Comparison of ENCODE assay signal across 1 cellular context in the genomic region with DNA sequence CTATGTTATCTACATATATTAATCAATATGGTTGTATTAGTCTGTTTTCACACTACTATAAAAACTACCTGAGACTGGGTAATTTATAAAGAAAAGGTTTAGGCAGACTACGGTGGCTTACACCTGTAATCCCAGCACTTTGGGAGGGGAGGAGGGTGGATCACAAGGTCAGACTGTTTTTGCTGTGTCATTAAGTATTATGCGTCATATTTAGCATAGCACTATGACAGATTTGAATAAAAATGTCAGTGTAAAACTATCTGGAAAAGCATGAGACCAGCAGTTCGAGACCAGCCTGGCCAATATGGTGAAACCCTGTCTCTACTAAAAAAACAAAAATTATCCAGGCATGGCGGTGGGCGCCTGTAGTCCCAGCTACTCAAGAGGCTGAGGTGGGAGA.
TF ChIP-seq lines count a peak whose summit lies in the region.

No MANE protein-coding gene starts in this region.

TF ChIP-seq in GM23338, 12 proteins besides CTCF, POLR2A, EP300 and RAD21 (continued from another document):
- TF ChIP-seq POLR2AphosphoS5 (IDR thresholded peaks at IDR 0.05; ENCODE audit: low read depth): no peak
- no peak for TF ChIP-seq ZNF331 (CRISPR knock-in tag; IDR thresholded peaks at IDR 0.05; ENCODE audit: low read depth)
